1 cellular context compared by ENCODE assay signal in the genomic region with DNA sequence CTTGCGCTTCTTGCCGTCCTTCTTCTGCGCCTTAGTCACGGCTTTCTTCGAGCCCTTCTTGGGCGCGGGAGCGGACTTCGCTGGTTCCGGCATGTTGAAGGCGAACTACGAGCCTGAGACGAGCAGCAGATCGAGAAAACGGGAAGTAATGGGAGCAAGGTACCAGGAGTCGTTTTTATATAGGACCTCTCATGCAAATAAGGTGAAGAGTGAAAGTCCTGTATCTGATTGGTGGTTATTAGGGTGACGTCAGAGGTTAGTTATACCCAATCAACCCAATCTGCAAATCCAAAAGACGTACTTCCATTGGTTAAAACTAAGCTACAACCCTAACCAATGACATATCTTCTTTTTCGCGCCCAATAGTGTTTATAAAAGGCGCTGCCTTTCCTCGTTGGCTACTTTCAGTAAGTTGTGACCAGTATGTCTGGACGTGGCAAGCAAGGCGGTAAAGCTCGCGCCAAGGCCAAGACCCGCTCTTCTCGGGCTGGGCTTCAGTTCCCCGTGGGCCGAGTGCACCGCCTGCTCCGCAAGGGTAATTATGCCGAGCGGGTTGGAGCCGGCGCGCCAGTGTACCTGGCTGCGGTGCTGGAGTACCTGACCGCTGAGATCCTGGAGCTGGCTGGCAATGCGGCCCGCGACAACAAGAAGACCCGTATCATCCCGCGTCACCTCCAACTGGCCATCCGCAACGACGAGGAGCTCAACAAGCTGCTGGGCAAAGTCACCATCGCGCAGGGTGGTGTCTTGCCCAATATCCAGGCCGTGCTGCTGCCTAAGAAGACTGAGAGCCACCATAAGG.
TF ChIP-seq lines count a peak whose summit lies in the region.

No MANE protein-coding gene starts in this region.

TF ChIP-seq in K562, 482 proteins besides CTCF, POLR2A, EP300 and RAD21 (continued from another document and continues in another):
- peak; percentile 41; the same call in 1 of the 2 replicates for TF ChIP-seq HCFC1 (IDR thresholded peaks at IDR 0.05; ENCODE audit: low read depth, low read length)
- TF ChIP-seq ZKSCAN3 (CRISPR knock-in tag; IDR thresholded peaks at IDR 0.05) = no peak
- peak; percentile 99 for TF ChIP-seq FOXP1 (CRISPR knock-in tag; IDR thresholded peaks at IDR 0.05)
- TF ChIP-seq THRAP3 (IDR thresholded peaks at IDR 0.05; ENCODE audit: borderline replicate concordance) = peak; percentile 98
- TF ChIP-seq, protein P1, sequence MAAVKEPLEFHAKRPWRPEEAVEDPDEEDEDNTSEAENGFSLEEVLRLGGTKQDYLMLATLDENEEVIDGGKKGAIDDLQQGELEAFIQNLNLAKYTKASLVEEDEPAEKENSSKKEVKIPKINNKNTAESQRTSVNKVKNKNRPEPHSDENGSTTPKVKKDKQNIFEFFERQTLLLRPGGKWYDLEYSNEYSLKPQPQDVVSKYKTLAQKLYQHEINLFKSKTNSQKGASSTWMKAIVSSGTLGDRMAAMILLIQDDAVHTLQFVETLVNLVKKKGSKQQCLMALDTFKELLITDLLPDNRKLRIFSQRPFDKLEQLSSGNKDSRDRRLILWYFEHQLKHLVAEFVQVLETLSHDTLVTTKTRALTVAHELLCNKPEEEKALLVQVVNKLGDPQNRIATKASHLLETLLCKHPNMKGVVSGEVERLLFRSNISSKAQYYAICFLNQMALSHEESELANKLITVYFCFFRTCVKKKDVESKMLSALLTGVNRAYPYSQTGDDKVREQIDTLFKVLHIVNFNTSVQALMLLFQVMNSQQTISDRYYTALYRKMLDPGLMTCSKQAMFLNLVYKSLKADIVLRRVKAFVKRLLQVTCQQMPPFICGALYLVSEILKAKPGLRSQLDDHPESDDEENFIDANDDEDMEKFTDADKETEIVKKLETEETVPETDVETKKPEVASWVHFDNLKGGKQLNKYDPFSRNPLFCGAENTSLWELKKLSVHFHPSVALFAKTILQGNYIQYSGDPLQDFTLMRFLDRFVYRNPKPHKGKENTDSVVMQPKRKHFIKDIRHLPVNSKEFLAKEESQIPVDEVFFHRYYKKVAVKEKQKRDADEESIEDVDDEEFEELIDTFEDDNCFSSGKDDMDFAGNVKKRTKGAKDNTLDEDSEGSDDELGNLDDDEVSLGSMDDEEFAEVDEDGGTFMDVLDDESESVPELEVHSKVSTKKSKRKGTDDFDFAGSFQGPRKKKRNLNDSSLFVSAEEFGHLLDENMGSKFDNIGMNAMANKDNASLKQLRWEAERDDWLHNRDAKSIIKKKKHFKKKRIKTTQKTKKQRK (IDR thresholded peaks at IDR 0.05; ENCODE audit: borderline replicate concordance, low read depth, low read length) = no peak
- peak; percentile 98 for TF ChIP-seq MBD2 (IDR thresholded peaks at IDR 0.05; ENCODE audit: borderline replicate concordance, low read depth)
- TF ChIP-seq MCM3 (IDR thresholded peaks at IDR 0.05) = no peak
- no peak for TF ChIP-seq GABPA (tag; conservative IDR thresholded peaks at IDR 0.05; ENCODE audit: low read depth)
- TF ChIP-seq, protein P2, sequence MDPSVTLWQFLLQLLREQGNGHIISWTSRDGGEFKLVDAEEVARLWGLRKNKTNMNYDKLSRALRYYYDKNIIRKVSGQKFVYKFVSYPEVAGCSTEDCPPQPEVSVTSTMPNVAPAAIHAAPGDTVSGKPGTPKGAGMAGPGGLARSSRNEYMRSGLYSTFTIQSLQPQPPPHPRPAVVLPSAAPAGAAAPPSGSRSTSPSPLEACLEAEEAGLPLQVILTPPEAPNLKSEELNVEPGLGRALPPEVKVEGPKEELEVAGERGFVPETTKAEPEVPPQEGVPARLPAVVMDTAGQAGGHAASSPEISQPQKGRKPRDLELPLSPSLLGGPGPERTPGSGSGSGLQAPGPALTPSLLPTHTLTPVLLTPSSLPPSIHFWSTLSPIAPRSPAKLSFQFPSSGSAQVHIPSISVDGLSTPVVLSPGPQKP (CRISPR knock-in tag; IDR thresholded peaks at IDR 0.05) = no peak
- TF ChIP-seq NFYB (IDR thresholded peaks at IDR 0.05; ENCODE audit: extremely low read depth, insufficient read length) = peak; percentile 100
- peak; percentile 84 for TF ChIP-seq CTBP1 (IDR thresholded peaks at IDR 0.05; ENCODE audit: borderline replicate concordance)
- TF ChIP-seq ILF3 (IDR thresholded peaks at IDR 0.05; ENCODE audit: borderline replicate concordance) = no peak
- peak; percentile 98 for TF ChIP-seq ASH1L (IDR thresholded peaks at IDR 0.05; ENCODE audit: borderline replicate concordance, low read depth, partially characterized antibody)
- TF ChIP-seq, protein P3, sequence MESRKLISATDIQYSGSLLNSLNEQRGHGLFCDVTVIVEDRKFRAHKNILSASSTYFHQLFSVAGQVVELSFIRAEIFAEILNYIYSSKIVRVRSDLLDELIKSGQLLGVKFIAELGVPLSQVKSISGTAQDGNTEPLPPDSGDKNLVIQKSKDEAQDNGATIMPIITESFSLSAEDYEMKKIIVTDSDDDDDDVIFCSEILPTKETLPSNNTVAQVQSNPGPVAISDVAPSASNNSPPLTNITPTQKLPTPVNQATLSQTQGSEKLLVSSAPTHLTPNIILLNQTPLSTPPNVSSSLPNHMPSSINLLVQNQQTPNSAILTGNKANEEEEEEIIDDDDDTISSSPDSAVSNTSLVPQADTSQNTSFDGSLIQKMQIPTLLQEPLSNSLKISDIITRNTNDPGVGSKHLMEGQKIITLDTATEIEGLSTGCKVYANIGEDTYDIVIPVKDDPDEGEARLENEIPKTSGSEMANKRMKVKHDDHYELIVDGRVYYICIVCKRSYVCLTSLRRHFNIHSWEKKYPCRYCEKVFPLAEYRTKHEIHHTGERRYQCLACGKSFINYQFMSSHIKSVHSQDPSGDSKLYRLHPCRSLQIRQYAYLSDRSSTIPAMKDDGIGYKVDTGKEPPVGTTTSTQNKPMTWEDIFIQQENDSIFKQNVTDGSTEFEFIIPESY (CRISPR knock-in tag; IDR thresholded peaks at IDR 0.05) = peak; percentile 83
- TF ChIP-seq RBM15 (IDR thresholded peaks at IDR 0.05; ENCODE audit: insufficient read depth, low read length) = peak; percentile 83; the same call in 1 of the 2 replicates
- TF ChIP-seq ZNF165 (CRISPR knock-in tag; IDR thresholded peaks at IDR 0.05; ENCODE audit: borderline replicate concordance) = 0 out of 2 replicates have a peak, but pooled peaks have one; percentile 80
- no peak for TF ChIP-seq HMG20A (CRISPR knock-in tag; conservative IDR thresholded peaks at IDR 0.05)
- TF ChIP-seq CC2D1A (IDR thresholded peaks at IDR 0.05) = peak; percentile 77
- TF ChIP-seq SNRNP70 (optimal IDR thresholded peaks at IDR 0.05; ENCODE audit: low read depth, low read length) = peak; percentile 98
- TF ChIP-seq GATAD2B (IDR thresholded peaks at IDR 0.05; ENCODE audit: borderline replicate concordance) = 0 out of 2 replicates have a peak, but pooled peaks have one; percentile 34
- no peak for TF ChIP-seq HNRNPH1 (optimal IDR thresholded peaks at IDR 0.05; ENCODE audit: low read depth, low read length)
- no peak for TF ChIP-seq ZNF3 (CRISPR knock-in tag; IDR thresholded peaks at IDR 0.05)
- peak; percentile 34 to 46; a peak in 2 of 4 replicates for TF ChIP-seq ARNT (IDR thresholded peaks at IDR 0.05)
- TF ChIP-seq ZNF282 (CRISPR knock-in tag; IDR thresholded peaks at IDR 0.05) = 0 out of 2 replicates have a peak, but pooled peaks have one; percentile 83
- TF ChIP-seq ESRRB (CRISPR knock-in tag; IDR thresholded peaks at IDR 0.05; ENCODE audit: borderline replicate concordance) = no peak
- TF ChIP-seq, protein P4, sequence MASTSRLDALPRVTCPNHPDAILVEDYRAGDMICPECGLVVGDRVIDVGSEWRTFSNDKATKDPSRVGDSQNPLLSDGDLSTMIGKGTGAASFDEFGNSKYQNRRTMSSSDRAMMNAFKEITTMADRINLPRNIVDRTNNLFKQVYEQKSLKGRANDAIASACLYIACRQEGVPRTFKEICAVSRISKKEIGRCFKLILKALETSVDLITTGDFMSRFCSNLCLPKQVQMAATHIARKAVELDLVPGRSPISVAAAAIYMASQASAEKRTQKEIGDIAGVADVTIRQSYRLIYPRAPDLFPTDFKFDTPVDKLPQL (IDR thresholded peaks at IDR 0.05; ENCODE audit: extremely low read depth, insufficient read length) = peak; percentile 96
- no peak for TF ChIP-seq MXI1 (IDR thresholded peaks at IDR 0.05; ENCODE audit: low read depth, low read length)
- peak; percentile 98 for TF ChIP-seq SMAD1 (IDR thresholded peaks at IDR 0.05; ENCODE audit: low read depth, low read length, partially characterized antibody)
- peak; percentile 77 for TF ChIP-seq WHSC1 (IDR thresholded peaks at IDR 0.05; ENCODE audit: low read length)
- TF ChIP-seq, protein P5, sequence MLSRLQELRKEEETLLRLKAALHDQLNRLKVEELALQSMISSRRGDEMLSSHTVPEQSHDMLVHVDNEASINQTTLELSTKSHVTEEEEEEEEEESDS (CRISPR knock-in tag; IDR thresholded peaks at IDR 0.05) = no peak
- TF ChIP-seq, protein P6, sequence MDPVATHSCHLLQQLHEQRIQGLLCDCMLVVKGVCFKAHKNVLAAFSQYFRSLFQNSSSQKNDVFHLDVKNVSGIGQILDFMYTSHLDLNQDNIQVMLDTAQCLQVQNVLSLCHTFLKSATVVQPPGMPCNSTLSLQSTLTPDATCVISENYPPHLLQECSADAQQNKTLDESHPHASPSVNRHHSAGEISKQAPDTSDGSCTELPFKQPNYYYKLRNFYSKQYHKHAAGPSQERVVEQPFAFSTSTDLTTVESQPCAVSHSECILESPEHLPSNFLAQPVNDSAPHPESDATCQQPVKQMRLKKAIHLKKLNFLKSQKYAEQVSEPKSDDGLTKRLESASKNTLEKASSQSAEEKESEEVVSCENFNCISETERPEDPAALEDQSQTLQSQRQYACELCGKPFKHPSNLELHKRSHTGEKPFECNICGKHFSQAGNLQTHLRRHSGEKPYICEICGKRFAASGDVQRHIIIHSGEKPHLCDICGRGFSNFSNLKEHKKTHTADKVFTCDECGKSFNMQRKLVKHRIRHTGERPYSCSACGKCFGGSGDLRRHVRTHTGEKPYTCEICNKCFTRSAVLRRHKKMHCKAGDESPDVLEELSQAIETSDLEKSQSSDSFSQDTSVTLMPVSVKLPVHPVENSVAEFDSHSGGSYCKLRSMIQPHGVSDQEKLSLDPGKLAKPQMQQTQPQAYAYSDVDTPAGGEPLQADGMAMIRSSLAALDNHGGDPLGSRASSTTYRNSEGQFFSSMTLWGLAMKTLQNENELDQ (CRISPR knock-in tag; IDR thresholded peaks at IDR 0.05; ENCODE audit: borderline replicate concordance) = peak; percentile 98
- peak; percentile 60; the same call in 1 of the 2 replicates for TF ChIP-seq NCOA1 (IDR thresholded peaks at IDR 0.05; ENCODE audit: low read depth)
- TF ChIP-seq TBL1XR1 (IDR thresholded peaks at IDR 0.05; ENCODE audit: low read length in 2 of 2) = peak; percentile 58 to 82; a peak in 3 of 4 replicates
- no peak; the same call in none of the 2 replicates for TF ChIP-seq HNRNPUL1 (IDR thresholded peaks at IDR 0.05; ENCODE audit: low read length)
- TF ChIP-seq, protein P7, sequence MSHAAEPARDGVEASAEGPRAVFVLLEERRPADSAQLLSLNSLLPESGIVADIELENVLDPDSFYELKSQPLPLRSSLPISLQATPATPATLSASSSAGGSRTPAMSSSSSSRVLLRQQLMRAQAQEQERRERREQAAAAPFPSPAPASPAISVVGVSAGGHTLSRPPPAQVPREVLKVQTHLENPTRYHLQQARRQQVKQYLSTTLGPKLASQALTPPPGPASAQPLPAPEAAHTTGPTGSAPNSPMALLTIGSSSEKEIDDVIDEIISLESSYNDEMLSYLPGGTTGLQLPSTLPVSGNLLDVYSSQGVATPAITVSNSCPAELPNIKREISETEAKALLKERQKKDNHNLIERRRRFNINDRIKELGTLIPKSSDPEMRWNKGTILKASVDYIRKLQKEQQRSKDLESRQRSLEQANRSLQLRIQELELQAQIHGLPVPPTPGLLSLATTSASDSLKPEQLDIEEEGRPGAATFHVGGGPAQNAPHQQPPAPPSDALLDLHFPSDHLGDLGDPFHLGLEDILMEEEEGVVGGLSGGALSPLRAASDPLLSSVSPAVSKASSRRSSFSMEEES (CRISPR knock-in tag; IDR thresholded peaks at IDR 0.05) = no peak
- TF ChIP-seq, protein P8, sequence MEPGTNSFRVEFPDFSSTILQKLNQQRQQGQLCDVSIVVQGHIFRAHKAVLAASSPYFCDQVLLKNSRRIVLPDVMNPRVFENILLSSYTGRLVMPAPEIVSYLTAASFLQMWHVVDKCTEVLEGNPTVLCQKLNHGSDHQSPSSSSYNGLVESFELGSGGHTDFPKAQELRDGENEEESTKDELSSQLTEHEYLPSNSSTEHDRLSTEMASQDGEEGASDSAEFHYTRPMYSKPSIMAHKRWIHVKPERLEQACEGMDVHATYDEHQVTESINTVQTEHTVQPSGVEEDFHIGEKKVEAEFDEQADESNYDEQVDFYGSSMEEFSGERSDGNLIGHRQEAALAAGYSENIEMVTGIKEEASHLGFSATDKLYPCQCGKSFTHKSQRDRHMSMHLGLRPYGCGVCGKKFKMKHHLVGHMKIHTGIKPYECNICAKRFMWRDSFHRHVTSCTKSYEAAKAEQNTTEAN (CRISPR knock-in tag; IDR thresholded peaks at IDR 0.05) = peak; percentile 95
- TF ChIP-seq, protein P9, sequence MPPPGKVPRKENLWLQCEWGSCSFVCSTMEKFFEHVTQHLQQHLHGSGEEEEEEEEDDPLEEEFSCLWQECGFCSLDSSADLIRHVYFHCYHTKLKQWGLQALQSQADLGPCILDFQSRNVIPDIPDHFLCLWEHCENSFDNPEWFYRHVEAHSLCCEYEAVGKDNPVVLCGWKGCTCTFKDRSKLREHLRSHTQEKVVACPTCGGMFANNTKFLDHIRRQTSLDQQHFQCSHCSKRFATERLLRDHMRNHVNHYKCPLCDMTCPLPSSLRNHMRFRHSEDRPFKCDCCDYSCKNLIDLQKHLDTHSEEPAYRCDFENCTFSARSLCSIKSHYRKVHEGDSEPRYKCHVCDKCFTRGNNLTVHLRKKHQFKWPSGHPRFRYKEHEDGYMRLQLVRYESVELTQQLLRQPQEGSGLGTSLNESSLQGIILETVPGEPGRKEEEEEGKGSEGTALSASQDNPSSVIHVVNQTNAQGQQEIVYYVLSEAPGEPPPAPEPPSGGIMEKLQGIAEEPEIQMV (tag; conservative IDR thresholded peaks at IDR 0.05; ENCODE audit: low read depth) = no peak
- peak; percentile 81 for TF ChIP-seq TARDBP (IDR thresholded peaks at IDR 0.05)
- TF ChIP-seq, protein P10, sequence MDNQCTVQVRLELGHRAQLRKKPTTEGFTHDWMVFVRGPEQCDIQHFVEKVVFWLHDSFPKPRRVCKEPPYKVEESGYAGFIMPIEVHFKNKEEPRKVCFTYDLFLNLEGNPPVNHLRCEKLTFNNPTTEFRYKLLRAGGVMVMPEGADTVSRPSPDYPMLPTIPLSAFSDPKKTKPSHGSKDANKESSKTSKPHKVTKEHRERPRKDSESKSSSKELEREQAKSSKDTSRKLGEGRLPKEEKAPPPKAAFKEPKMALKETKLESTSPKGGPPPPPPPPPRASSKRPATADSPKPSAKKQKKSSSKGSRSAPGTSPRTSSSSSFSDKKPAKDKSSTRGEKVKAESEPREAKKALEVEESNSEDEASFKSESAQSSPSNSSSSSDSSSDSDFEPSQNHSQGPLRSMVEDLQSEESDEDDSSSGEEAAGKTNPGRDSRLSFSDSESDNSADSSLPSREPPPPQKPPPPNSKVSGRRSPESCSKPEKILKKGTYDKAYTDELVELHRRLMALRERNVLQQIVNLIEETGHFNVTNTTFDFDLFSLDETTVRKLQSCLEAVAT (IDR thresholded peaks at IDR 0.05) = peak; percentile 99
- TF ChIP-seq RBBP5 (IDR thresholded peaks at IDR 0.05; ENCODE audit: borderline replicate concordance, insufficient read depth, low read length, poor library complexity, severe bottlenecking) = peak; percentile 38
